In the genomic region with DNA sequence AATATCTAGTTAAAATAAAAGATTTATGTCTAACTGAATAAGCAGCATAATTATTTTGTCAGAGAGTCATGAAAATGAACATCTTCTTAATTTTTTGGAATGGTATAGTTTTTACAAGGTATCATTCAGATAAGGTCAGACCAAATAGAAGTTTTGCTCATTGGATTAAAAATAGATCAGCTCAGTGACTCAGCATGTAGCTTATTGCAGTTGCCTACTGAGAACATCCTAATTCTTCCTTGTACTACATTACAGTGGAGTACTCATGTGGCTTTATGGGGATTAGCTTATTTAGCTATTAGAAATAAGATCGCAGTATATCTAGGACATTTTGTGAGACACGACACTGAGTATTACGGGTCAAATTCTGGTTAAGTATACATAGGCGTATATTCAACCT, we compare ENCODE assay signal across 15 cellular contexts. TPM values are rescaled to one million over a fixed set of nuclear protein-coding genes. Genes with fewer than 3 reads are reported as not detected.
DNase-seq lines count a peak whose midpoint lies in the region; ATAC-seq, FAIRE-seq and TF ChIP-seq lines count a peak whose summit lies in the region.
"Had no signal": no experiment of that assay in that cellular context is flagged by ENCODE, and none has a peak within 500 bp of the region (broad histone marks: within the 10 kb centered on the region; RNA-seq: fewer than 3 reads in every experiment).

No MANE protein-coding gene starts in this region.

- H3K4me2 ChIP-seq in K562 (ENCODE audit: insufficient read depth, low read length): no peak overlapping the region
- no peak overlapping the region for H3K4me2 ChIP-seq in mesenchymal stem cell (ENCODE audit: low read length, poor library complexity, severe bottlenecking)
- H3K4me2 ChIP-seq in mesendoderm (ENCODE audit: low read length): no peak overlapping the region

- H3K9me1 ChIP-seq in K562 (ENCODE audit: control insufficient read depth, insufficient read depth, low read length): no peaks in the 10 kb centered on the region

- TF ChIP-seq POLR2A in K562 (conservative IDR thresholded peaks at IDR 0.05) (no peak), stomach (IDR thresholded peaks at IDR 0.05) (no peak)

- H2BK15ac ChIP-seq in mesenchymal stem cell (ENCODE audit: low read depth, poor library complexity, severe bottlenecking) (no peak overlapping the region), mesendoderm (replicated peaks; ENCODE audit: low read depth) (no peak overlapping the region)

- no peak overlapping the region for H3K56ac ChIP-seq in mesendoderm (ENCODE audit: low read length)

- BruUV-seq in K562 (replicated peaks; lab: Mats Ljungman, UMichigan): no TSS peak

- no peak for TF ChIP-seq RAD21 in K562 (CRISPR knock-in tag; conservative IDR thresholded peaks at IDR 0.05 in 1 of 2, IDR thresholded peaks at IDR 0.05 in 1 of 2)

- no peak overlapping the region for H3K4me3 ChIP-seq in K562
- H3K4me3 ChIP-seq in mesenchymal stem cell (ENCODE audit: insufficient read depth in 1 of 2, low read depth in 1 of 2, low read length in 2 of 2): no peak overlapping the region
- H3K4me3 ChIP-seq in stomach: no peak overlapping the region
- H3K4me3 ChIP-seq in mesendoderm (ENCODE audit: low read length): no peak overlapping the region

- H3K4ac ChIP-seq in mesenchymal stem cell (ENCODE audit: low read depth in 1 of 2, low read length in 2 of 2) (no peak overlapping the region), mesendoderm (ENCODE audit: low read depth, low read length) (no peak overlapping the region)

- H2BK12ac ChIP-seq in mesenchymal stem cell (ENCODE audit: low read length in 2 of 2): no peak overlapping the region

- no peak overlapping the region for H3K9ac ChIP-seq in K562 (ENCODE audit: insufficient read depth in 1 of 2, low read depth in 2 of 2, low read length in 2 of 2)
- H3K9ac ChIP-seq in mesenchymal stem cell (ENCODE audit: low read length): peak overlapping the region; percentile 26
- H3K9ac ChIP-seq in mesendoderm (ENCODE audit: low read length): no peak overlapping the region

- H3K27me3 ChIP-seq in K562 (ENCODE audit: control insufficient read depth in 2 of 2, insufficient read depth in 2 of 2, low read length in 2 of 2) (no peaks in the 10 kb centered on the region; a peak in 2 of 5 replicates), mesenchymal stem cell (ENCODE audit: control insufficient read depth in 1 of 2, insufficient read depth in 1 of 2, low read length in 2 of 2) (no peaks in the 10 kb centered on the region), stomach (no peaks in the 10 kb centered on the region), mesendoderm (ENCODE audit: insufficient read depth, low read length, poor library complexity) (no peaks in the 10 kb centered on the region)

- no peak for FAIRE-seq in K562 (lab: Jason Lieb, UNC)

- peaks cover 0 to 10% of the 10 kb centered on the region in 2 experiments; a peak in 1 of 5 replicates for H3K4me1 ChIP-seq in K562 (replicated peaks in 1 of 2; ENCODE audit: control insufficient read depth in 2 of 2, insufficient read depth in 2 of 2, low read length in 2 of 2)
- no peaks in the 10 kb centered on the region for H3K4me1 ChIP-seq in mesenchymal stem cell (ENCODE audit: control insufficient read depth, insufficient read depth, low read depth, low read length)
- peaks cover 0 to 5% (median 0%) of the 10 kb centered on the region in 4 donors for H3K4me1 ChIP-seq in stomach
- no peaks in the 10 kb centered on the region for H3K4me1 ChIP-seq in mesendoderm (ENCODE audit: control insufficient read depth, low read depth, low read length)

- DNase-seq in DMS53 treated with DMSO at 0.1 percent for 48 hours (lab: John Stamatoyannopoulos, UW; ENCODE audit: unreplicated experiment) (peak; percentile 49), M059J (ENCODE audit: low read depth) (peak; percentile 20), K562 (ENCODE audit: extremely low read depth in 1 of 4, low spot score in 3 of 4) (peak in 2 of 4 experiments; percentile 8 to 28), mesenchymal stem cell (peak; percentile 54), stomach (no peak), RKO (ENCODE audit: low spot score) (no peak), cerebellar cortex (ENCODE audit: low spot score) (no peak), mesendoderm (no peak)
- DNase-seq: activated CD8-positive, alpha-beta memory T cell treated with anti-CD3 and anti-CD28 coated beads, Interleukin-2, amount 10 ng/mL, durations not matched to agents 7 days and 5 days; anterior cingulate cortex; erythroblast; nucleus accumbens; stimulated activated CD4-positive, alpha-beta T cell treated with anti-CD3 and anti-CD28 coated beads, Interleukin-4, amount 100 ng/mL, for 4 hours; T-helper 1 cell had no signal

- peaks cover 2% of the 10 kb centered on the region; the same call in 1 of the 2 replicates for H3K9me3 ChIP-seq in K562 (replicated peaks; ENCODE audit: control insufficient read depth, insufficient read depth, low read depth, low read length)
- no peaks in the 10 kb centered on the region for H3K9me3 ChIP-seq in mesenchymal stem cell (ENCODE audit: control insufficient read depth, low read length)
- H3K9me3 ChIP-seq in stomach: no peaks in the 10 kb centered on the region

- H3K79me1 ChIP-seq in mesenchymal stem cell (replicated peaks; ENCODE audit: low read length, poor library complexity, severe bottlenecking) (no peaks in the 10 kb centered on the region), mesendoderm (ENCODE audit: low read length) (no peaks in the 10 kb centered on the region)

- WGBS in K562 (ENCODE audit: insufficient coverage, low coverage, missing lambda C conversion rate): 41% methylated on average over 4 of the region's 4 CpGs
- WGBS in mesenchymal stem cell: no CpG with 5 or more reads among the region's 4 CpGs
- WGBS in stomach, 5 donors: 61 to 86% (median 65%) methylated on average over 4 of the region's 4 CpGs
- no CpG with 5 or more reads among the region's 4 CpGs for WGBS in mesendoderm (ENCODE audit: extremely low coverage, insufficient coverage, low lambda C conversion rate)

- no peaks in the 10 kb centered on the region for H3K36me3 ChIP-seq in K562 (ENCODE audit: control insufficient read depth, insufficient read depth, low read length)
- no peaks in the 10 kb centered on the region for H3K36me3 ChIP-seq in mesenchymal stem cell (ENCODE audit: control insufficient read depth in 1 of 2, insufficient read depth in 2 of 2, low read depth in 1 of 2, low read length in 2 of 2)
- no peaks in the 10 kb centered on the region for H3K36me3 ChIP-seq in stomach
- no peaks in the 10 kb centered on the region for H3K36me3 ChIP-seq in mesendoderm (ENCODE audit: control insufficient read depth, insufficient read depth, low read length)

- H4K91ac ChIP-seq in mesenchymal stem cell (ENCODE audit: low read length): no peak overlapping the region

- H4K8ac ChIP-seq in mesenchymal stem cell (ENCODE audit: low read length) (no peak overlapping the region), mesendoderm (ENCODE audit: low read depth, low read length) (no peak overlapping the region)

- no peak for ATAC-seq in K562
- ATAC-seq: activated CD8-positive, alpha-beta memory T cell treated with anti-CD3 and anti-CD28 coated beads, Interleukin-2, amount 10 ng/mL, durations not matched to agents 7 days and 5 days; left lobe of liver had no signal

- TF ChIP-seq CTCF in K562 (IDR thresholded peaks at IDR 0.05 in 2 of 3, conservative IDR thresholded peaks at IDR 0.05 in 1 of 3; ENCODE audit: insufficient read depth in 2 of 3, low read depth in 1 of 3, low read length in 3 of 3) (no peak), stomach (IDR thresholded peaks at IDR 0.05) (no peak)

- TF ChIP-seq EP300 in K562 (IDR thresholded peaks at IDR 0.05; ENCODE audit: low read length): no peak
- TF ChIP-seq EP300 in stomach (IDR thresholded peaks at IDR 0.05): no peak

- H4K5ac ChIP-seq in mesendoderm (ENCODE audit: low read length): no peak overlapping the region

- intact Hi-C loops in K562 (cut with micrococcal nuclease) (no loop called here), stomach (cut with DNase I; ENCODE audit: low total_unique reads) (no loop called here)

- H3K14ac ChIP-seq in mesenchymal stem cell (ENCODE audit: low read length in 2 of 2): no peak overlapping the region

- H3K23ac ChIP-seq in mesenchymal stem cell (ENCODE audit: low read length in 2 of 2) (no peak overlapping the region), mesendoderm (ENCODE audit: low read length) (no peak overlapping the region)

- H3K27ac ChIP-seq in K562 (ENCODE audit: extremely low read depth, low read depth, low read length) (no peak overlapping the region), mesenchymal stem cell (ENCODE audit: low read length, poor library complexity, severe bottlenecking) (no peak overlapping the region), stomach (no peak overlapping the region), mesendoderm (ENCODE audit: low read depth, low read length) (no peak overlapping the region)

- POLR2A ChIA-PET in K562 (lab: Yijun Ruan, JAX): no interaction called here

- in situ Hi-C loops in K562 (cut with MboI): no loop called here

- no peak overlapping the region for H2AFZ ChIP-seq in K562 (ENCODE audit: low read depth, low read length)
- H2AFZ ChIP-seq in mesenchymal stem cell (ENCODE audit: low read depth, low read length): no peak overlapping the region

- no peak overlapping the region for H2AK5ac ChIP-seq in mesenchymal stem cell (ENCODE audit: low read length, severe bottlenecking)
- H2AK5ac ChIP-seq in mesendoderm (ENCODE audit: low read length): no peak overlapping the region

- H2BK120ac ChIP-seq in mesenchymal stem cell (ENCODE audit: low read depth, low read length): no peak overlapping the region
- no peak overlapping the region for H2BK120ac ChIP-seq in mesendoderm (ENCODE audit: low read depth, low read length)

- H2BK5ac ChIP-seq in mesenchymal stem cell (ENCODE audit: low read depth, low read length, poor library complexity, severe bottlenecking) (no peak overlapping the region), mesendoderm (ENCODE audit: low read length) (no peak overlapping the region)

- H4K20me1 ChIP-seq in K562 (replicated peaks; ENCODE audit: control insufficient read depth, insufficient read depth, low read length): no peaks in the 10 kb centered on the region

- H3K79me2 ChIP-seq in K562 (ENCODE audit: control insufficient read depth, insufficient read depth, low read length): no peaks in the 10 kb centered on the region
- no peaks in the 10 kb centered on the region for H3K79me2 ChIP-seq in mesendoderm (ENCODE audit: control insufficient read depth, insufficient read depth, low read length)

- H3K18ac ChIP-seq in mesenchymal stem cell (ENCODE audit: low read depth in 1 of 2, low read length in 2 of 2) (no peak overlapping the region), mesendoderm (ENCODE audit: low read length) (no peak overlapping the region)

- CTCF ChIA-PET in K562 (lab: Yijun Ruan, JAX; ENCODE audit: low intra/inter-chr PET ratio): no interaction called here

RNA-seq across cellular contexts. Expression of gene PPM1B, which starts 38.2 kb away (rescaled TPM):
- total RNA-seq in M059J (2014; rRNA removed; shearing (Covaris generic)): 32.2 and 33.1 TPM in 2 replicates
- 34.0 and 96.0 TPM in 2 replicates for total RNA-seq in K562 (2011; cell fraction: chromatin; rRNA removed; ENCODE audit: low replicate concordance)
- 13.5 and 20.7 TPM in 2 replicates for total RNA-seq in K562 (2011; cell fraction: nucleolus; rRNA removed)
- 48.2 and 84.6 TPM in 2 replicates for total RNA-seq in K562 (2011; cell fraction: nucleoplasm; rRNA removed)
- total RNA-seq in K562 (2014; rRNA removed): 10.4 and 21.6 TPM in 2 replicates
- total RNA-seq in K562 (2014; rRNA removed; fragmentation: Illumina TruSeq; extraction: Trizol): 33.3 and 36.4 TPM in 2 replicates
- 28.5 and 30.6 TPM in 2 replicates for total RNA-seq in K562 (2015; rRNA removed; fragmentation: Illumina TruSeq; extraction: Trizol)
- 28.6 and 29.2 TPM in 2 replicates for total RNA-seq in K562 (2021)
- polyA plus RNA-seq in K562 (2011; rRNA removed): 40.1 and 44.0 TPM in 2 replicates
- polyA plus RNA-seq in K562 (2011; cell fraction: cytosol; rRNA removed): 9.2 and 14.9 TPM in 2 replicates
- polyA plus RNA-seq in K562 (2011; cell fraction: nucleus; rRNA removed): 13.6 and 23.6 TPM in 2 replicates
- 22.6 and 26.1 TPM in 2 replicates for polyA plus RNA-seq in K562 (2012)
- 28.1 and 36.5 TPM in 2 replicates for polyA plus RNA-seq in K562 (2014; fragmentation: Illumina TruSeq; extraction: Trizol)
- 1 to 10 TPM; 8.9 to 9.8 TPM for polyA plus RNA-seq in K562 (2014; fragmentation: Nextera tagmentation; extraction: Ambion mirVana)
- 16.8 and 17.0 TPM in 2 replicates for polyA plus RNA-seq in K562 (2014; rRNA removed)
- 89.2 and 101 TPM in 2 replicates for polyA minus RNA-seq in K562 (2011; rRNA and poly(A)+ RNA removed)
- 27.7 and 29.9 TPM in 2 replicates for polyA minus RNA-seq in K562 (2011; cell fraction: cytosol; rRNA and poly(A)+ RNA removed)
- polyA minus RNA-seq in K562 (2011; cell fraction: nucleus; rRNA and poly(A)+ RNA removed): 16.2 and 37.7 TPM in 2 replicates
- 29.1 TPM for polyA plus RNA-seq in mesenchymal stem cell (2013, experiment 1 of 2)
- 30.1 TPM for polyA plus RNA-seq in mesenchymal stem cell (2013, experiment 2 of 2)
- total RNA-seq in stomach: 100 to 1,000 TPM in 1 of 5 donors, 10 to 100 TPM in 4; 11.7 to 122 (median 59.4) TPM
- polyA plus RNA-seq in stomach: 10 to 100 TPM; 16.8 to 29.6 (median 22.3) TPM
- polyA plus RNA-seq in mesendoderm (2013, experiment 1 of 2): 39.7 TPM
- 42.3 TPM for polyA plus RNA-seq in mesendoderm (2013, experiment 2 of 2)

Comparison
In these comparisons a context has a peak if more than half of its experiments do, and no peak if none do; other contexts are left out.
1. DNase-seq: peak in DMS53 treated with DMSO at 0.1 percent for 48 hours (single experiment), M059J (single experiment) and mesenchymal stem cell (single experiment); none in stomach (single experiment), RKO (single experiment), cerebellar cortex (single experiment) and mesendoderm (single experiment).